Comparison of ENCODE assay signal across 8 cellular contexts in the genomic region with DNA sequence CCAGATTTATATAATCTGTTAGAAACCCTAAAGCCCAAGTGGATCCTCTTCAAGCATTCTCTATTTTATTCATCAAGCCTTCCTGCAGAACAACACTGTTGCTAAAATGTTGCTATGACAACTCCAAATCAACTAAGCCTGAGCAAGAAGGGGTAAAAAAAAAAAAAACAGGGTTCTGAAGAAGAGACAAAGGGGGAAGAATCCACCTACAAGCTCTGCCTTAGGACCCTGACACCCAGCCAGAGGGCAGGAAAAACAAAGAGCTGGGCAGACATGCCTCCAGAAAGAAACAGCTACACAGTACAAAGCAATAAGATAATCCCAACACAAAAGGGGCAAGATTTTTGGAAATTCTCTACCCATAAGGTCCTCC. TPM values are rescaled to one million over a fixed set of nuclear protein-coding genes. Genes with fewer than 3 reads are reported as not detected.
A peak's percentile ranks its signal among the peaks of the same experiment; 100 is the strongest.
DNase-seq lines count a peak whose midpoint lies in the region; ATAC-seq and TF ChIP-seq lines count a peak whose summit lies in the region.

No MANE protein-coding gene starts in this region.

- ATAC-seq in mucosa of descending colon: no peak

- POLR2A ChIA-PET in A673 (lab: Charles Lee; ENCODE audit: low non-redundant PET): no interaction called here

- TF ChIP-seq CTCF in A673 (conservative IDR thresholded peaks at IDR 0.05; ENCODE audit: low read depth, low read length) (no peak), mucosa of descending colon (IDR thresholded peaks at IDR 0.05) (no peak)

- H3K36me3 ChIP-seq in A673 (ENCODE audit: insufficient read depth, low read length, poor library complexity, severe bottlenecking): peaks cover 36% of the 10 kb centered on the region
- peaks cover 36% of the 10 kb centered on the region for H3K36me3 ChIP-seq in HUES48 (ENCODE audit: control insufficient read depth, insufficient read depth, low read length)
- H3K36me3 ChIP-seq in mucosa of descending colon (ENCODE audit: low read depth): peaks cover 17% of the 10 kb centered on the region

- H3K4me3 ChIP-seq in A673 (ENCODE audit: low read depth, low read length, poor library complexity, severe bottlenecking): peak overlapping the region; percentile 70
- peak overlapping the region; percentile 96 for H3K4me3 ChIP-seq in HUES48 (ENCODE audit: low read depth, low read length)
- H3K4me3 ChIP-seq in mucosa of descending colon: peak overlapping the region; percentile 74

- no peaks in the 10 kb centered on the region for H3K4me1 ChIP-seq in A673 (ENCODE audit: insufficient read depth, low read length, poor library complexity, severe bottlenecking)
- H3K4me1 ChIP-seq in HUES48 (ENCODE audit: control insufficient read depth, insufficient read depth, low read length): 0 out of 2 replicates have a peak, but pooled peaks cover 4% of the 10 kb centered on the region
- peaks cover 16% of the 10 kb centered on the region for H3K4me1 ChIP-seq in mucosa of descending colon (ENCODE audit: low read depth)

- DNase-seq in A673 (ENCODE audit: low spot score) (no peak), mucosa of descending colon (no peak), COLO829 (ENCODE audit: low spot score) (no peak), HK-2 (ENCODE audit: unreplicated experiment) (no peak)
- peak; percentile 51 for DNase-seq in central memory CD4-positive, alpha-beta T cell
- DNase-seq in activated CD4-positive, CD25-positive, alpha-beta regulatory T cell treated with anti-CD3 and anti-CD28 coated beads, Interleukin-2, amount 50 U/mL, for 72 hours: no peak
- DNase-seq in stimulated activated CD4-positive, alpha-beta T cell treated with anti-CD3 and anti-CD28 coated beads, Interleukin-2, amount 100 ng/mL, for 24 hours: no peak

- H3K27me3 ChIP-seq in A673 (replicated peaks; ENCODE audit: insufficient read depth, low read depth, low read length, poor library complexity) (no peaks in the 10 kb centered on the region), HUES48 (ENCODE audit: control insufficient read depth, insufficient read depth, low read length) (no peaks in the 10 kb centered on the region)

- H3K9ac ChIP-seq in HUES48 (ENCODE audit: low read depth, low read length): peak overlapping the region; percentile 12; the same call in 1 of the 2 replicates

- H3K9me3 ChIP-seq in A673 (ENCODE audit: low read depth, low read length, poor library complexity, severe bottlenecking) (no peaks in the 10 kb centered on the region), HUES48 (ENCODE audit: control insufficient read depth, insufficient read depth, low read length) (no peaks in the 10 kb centered on the region), mucosa of descending colon (peaks cover 3% of the 10 kb centered on the region)

- BruUV-seq in A673 (replicated peaks; lab: Mats Ljungman, UMichigan): no TSS peak

- H3K27ac ChIP-seq in A673 (ENCODE audit: low read depth, low read length, poor library complexity, severe bottlenecking) (peak overlapping the region; percentile 85), HUES48 (ENCODE audit: low read depth, low read length) (peak overlapping the region; percentile 95)

- intact Hi-C loops in A673 (cut with micrococcal nuclease; ENCODE audit: unreplicated experiment) (loop anchor here (2.0 kb wide), 1 partner anchor 88 kb away; a partner anchor contains a TSS), mucosa of descending colon (cut with DNase I, micrococcal nuclease) (no loop called here)

- CTCF ChIA-PET in A673 (lab: Charles Lee): no interaction called here

RNA-seq across cellular contexts. Expression of a gene that starts 1.3 kb away (rescaled TPM):
- total RNA-seq in A673 (2021): 54.5 and 57.9 TPM in 2 replicates
- 10 to 100 TPM; 66.8 to 80.5 (median 71.7) TPM for total RNA-seq in mucosa of descending colon

RNA-seq across cellular contexts. Expression of a gene that starts 5.8 kb away (rescaled TPM):
- total RNA-seq in A673 (2021): 1.2 and 1.3 TPM in 2 replicates
- 100 to 1,000 TPM in 1 of 3 donors, 10 to 100 TPM in 2; 48.9 to 105 (median 80.1) TPM for total RNA-seq in mucosa of descending colon

RNA-seq across cellular contexts. Expression of a gene that starts 23.6 kb away (rescaled TPM):
- total RNA-seq in A673 (2021) (2.3 and 4.1 TPM in 2 replicates), mucosa of descending colon (100 to 1,000 TPM in 2 of 3 donors, 10 to 100 TPM in 1; 84.0 to 222 (median 157) TPM)

RNA-seq across cellular contexts. Expression of a gene that starts 25.2 kb away (rescaled TPM):
- total RNA-seq in A673 (2021) (not detected in 2 replicates), mucosa of descending colon (1 to 10 TPM; 3.8 to 9.0 (median 8.1) TPM)

RNA-seq across cellular contexts. Expression of a gene that starts 44.8 kb away (rescaled TPM):
- total RNA-seq in A673 (2021) (not detected in 2 replicates), mucosa of descending colon (1 to 10 TPM; 1.6 to 5.4 (median 4.6) TPM)

Comparison
In these comparisons a context has a peak if more than half of its experiments do, and no peak if none do; other contexts are left out.
1. RNA of a gene that starts 5.8 kb away (total RNA-seq): 48.9 to 105 TPM in mucosa of descending colon; 1.2 to 1.3 TPM in A673; every median in the first group is over 10 times any median in the second.
2. RNA of a gene that starts 23.6 kb away (total RNA-seq): 84.0 to 222 TPM in mucosa of descending colon; 2.3 to 4.1 TPM in A673; every median in the first group is over 10 times any median in the second.
3. Peak in every context shown above with its lines, with median percentiles within 50 percentile points of each other: H3K4me3 ChIP-seq.